ENCODE assay signal across 8 cellular contexts in the genomic region with DNA sequence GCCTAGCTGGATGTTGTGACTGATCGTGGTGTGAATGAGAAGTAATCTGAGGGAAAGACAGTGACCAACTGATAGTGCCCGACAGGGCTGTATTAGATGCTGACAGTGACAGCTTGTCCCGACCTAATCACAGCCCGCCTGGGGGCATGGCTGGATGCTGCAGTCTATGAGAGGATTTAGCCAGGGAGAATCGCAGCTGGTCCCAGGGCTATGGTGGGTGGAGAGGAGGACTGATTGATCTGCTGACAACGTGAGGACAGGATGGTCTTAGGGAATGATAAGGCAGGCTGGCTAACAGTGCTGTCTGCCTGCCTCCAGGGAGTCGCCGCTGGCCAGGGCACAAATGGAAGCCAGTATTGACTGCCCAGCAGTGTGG. TPM values are rescaled to one million over a fixed set of nuclear protein-coding genes. Genes with fewer than 3 reads are reported as not detected.
DNase-seq lines count a peak whose midpoint lies in the region; ATAC-seq, FAIRE-seq and TF ChIP-seq lines count a peak whose summit lies in the region.

No MANE protein-coding gene starts in this region.

- no peaks in the 10 kb centered on the region for H3K36me3 ChIP-seq in ES-I3 (ENCODE audit: insufficient read depth, low read length)
- H3K36me3 ChIP-seq in bronchial epithelial cell (ENCODE audit: control insufficient read depth, insufficient read depth, low read length), result no peaks in the 10 kb centered on the region

- ATAC-seq in memory B cell (ENCODE audit: low read depth), result no peak

- peaks cover 13% of the 10 kb centered on the region for H3K4me1 ChIP-seq in ES-I3 (ENCODE audit: insufficient read depth, low read length)

- peaks cover 11% of the 10 kb centered on the region for H3K4me1 Mint-ChIP-seq in memory B cell

- peaks cover 11% of the 10 kb centered on the region for H3K36me3 Mint-ChIP-seq in memory B cell

- peak overlapping the region; percentile 88 for H3K4me3 Mint-ChIP-seq in memory B cell

- no peaks in the 10 kb centered on the region for H3K9me3 ChIP-seq in ES-I3 (ENCODE audit: control insufficient read depth, insufficient read depth, low read length)

- H3K9ac ChIP-seq in ES-I3 (ENCODE audit: low read depth, low read length), result peak overlapping the region; percentile 59; the same call in 1 of the 2 replicates

- no peak for TF ChIP-seq CTCF in bronchial epithelial cell (IDR thresholded peaks at IDR 0.05; ENCODE audit: insufficient read depth, low read length, severe bottlenecking)

- DNase-seq in HuH-7.5 (ENCODE audit: low spot score), result peak; percentile 44
- DNase-seq in bronchial epithelial cell (ENCODE audit: low read depth), result no peak
- no peak for DNase-seq in memory B cell (ENCODE audit: low spot score in 2 of 2)
- peak; percentile 8 for DNase-seq in urothelium cell line (ENCODE audit: low spot score)
- no peak for DNase-seq in midbrain (lab: John Stamatoyannopoulos, UW)
- DNase-seq in islet precursor cell, result no peak
- no peak for DNase-seq in HT-29 (ENCODE audit: low spot score)

- H3K9me3 Mint-ChIP-seq in memory B cell, result no peaks in the 10 kb centered on the region

- no peak for FAIRE-seq in bronchial epithelial cell (lab: Jason Lieb, UNC)
- no peak for FAIRE-seq in urothelium cell line (lab: Jason Lieb, UNC)

- H3K27me3 ChIP-seq in bronchial epithelial cell (ENCODE audit: control insufficient read depth, insufficient read depth, low read length), result no peaks in the 10 kb centered on the region

- peak overlapping the region; percentile 45 for H3K4me3 ChIP-seq in bronchial epithelial cell (ENCODE audit: low read depth, low read length)

- H3K27me3 Mint-ChIP-seq in memory B cell, result no peaks in the 10 kb centered on the region

- peak overlapping the region; percentile 88 for H3K27ac Mint-ChIP-seq in memory B cell

RNA-seq across cellular contexts. Expression of gene SUV39H1, which starts 0.6 kb away (rescaled TPM):
- total RNA-seq in bronchial epithelial cell, result 1.2 and 1.3 TPM in 2 replicates
- 25.3 and 26.2 TPM in 2 replicates for total RNA-seq in HT-29 (2014; rRNA removed; shearing (Covaris generic))

RNA-seq across cellular contexts. Expression of gene WAS, which starts 12.3 kb away (rescaled TPM):
- total RNA-seq in bronchial epithelial cell, result not detected in 2 replicates
- total RNA-seq in HT-29 (2014; rRNA removed; shearing (Covaris generic)), result 0.15 and 0.50 TPM in 2 replicates

Comparison
In these comparisons a context has a peak if more than half of its experiments do, and no peak if none do; other contexts are left out.
1. DNase-seq: peak in HuH-7.5 (single experiment) and urothelium cell line (single experiment); none in bronchial epithelial cell (single experiment), memory B cell (0 of 2), midbrain (single experiment), islet precursor cell (single experiment) and HT-29 (single experiment).
2. RNA of gene SUV39H1, which starts 0.6 kb away (total RNA-seq): 25.3 to 26.2 TPM in HT-29; 1.2 to 1.3 TPM in bronchial epithelial cell; every median in the first group is over 10 times any median in the second.